ENCODE assay signal across 29 cellular contexts in the genomic region with DNA sequence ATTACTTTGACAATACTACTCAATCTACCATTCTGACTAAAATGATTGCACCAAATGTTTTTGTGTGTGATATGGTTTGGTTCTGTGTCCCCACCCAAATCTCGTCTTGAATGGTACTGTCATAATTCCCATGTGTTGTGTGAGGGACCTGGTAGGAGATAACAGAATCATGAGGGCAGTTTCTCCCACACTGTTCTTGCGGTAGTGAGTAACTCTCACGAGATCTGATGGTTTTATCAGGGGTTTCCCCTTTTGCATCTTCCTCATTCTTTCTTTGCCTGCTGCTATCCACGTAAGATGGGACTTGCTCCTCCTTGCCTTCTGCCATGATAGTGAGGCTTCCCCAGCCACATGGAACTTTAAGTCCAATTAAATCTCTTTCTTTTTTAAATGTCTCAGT. TPM values are rescaled to one million over a fixed set of nuclear protein-coding genes. Genes with fewer than 3 reads are reported as not detected.
A peak's percentile ranks its signal among the peaks of the same experiment; 100 is the strongest.
DNase-seq lines count a peak whose midpoint lies in the region; ATAC-seq and TF ChIP-seq lines count a peak whose summit lies in the region.
"Had no signal": no experiment of that assay in that cellular context is flagged by ENCODE, and none has a peak within 500 bp of the region (broad histone marks: within the 10 kb centered on the region; RNA-seq: fewer than 3 reads in every experiment).

No MANE protein-coding gene starts in this region.

- H3K4me3 Mint-ChIP-seq in GM23338: no peak overlapping the region
- no peak overlapping the region for H3K4me3 Mint-ChIP-seq in activated T-helper 17 cell treated with anti-CD3 and anti-CD28 coated beads, Interleukin-2, amount 50 U/mL, for 72 hours
- no peak overlapping the region for H3K4me3 Mint-ChIP-seq in type B pancreatic cell
- H3K4me3 Mint-ChIP-seq: activated CD8-positive, alpha-beta T cell treated with anti-CD3 and anti-CD28 coated beads, Interleukin-2, amount 10 ng/mL, durations not matched to agents 7 days and 5 days; activated naive CD8-positive, alpha-beta T cell treated with anti-CD3 and anti-CD28 coated beads, Interleukin-2, amount 10 ng/mL, durations not matched to agents 7 days and 5 days; central memory CD8-positive, alpha-beta T cell; dendritic cell treated with granulocyte-macrophage colony-stimulating factor and Interleukin-4, amounts not matched to agents 40 ng/mL and 50 ng/mL, for 4 days; naive B cell had no signal

- H3F3A ChIP-seq in GM23338 (replicated peaks; ENCODE audit: low read depth): no peaks in the 10 kb centered on the region

- no peak for DNase-seq in GM23338 (ENCODE audit: low spot score)
- peak; percentile 45 for DNase-seq in NB4 (ENCODE audit: low read depth)
- no peak for DNase-seq in type B pancreatic cell (ENCODE audit: extremely low spot score, unreplicated experiment)
- no peak for DNase-seq in effector CD8-positive, alpha-beta T cell (lab: John Stamatoyannopoulos, UW)
- no peak for DNase-seq in iPS-NIHi7 (ENCODE audit: extremely low spot score)
- DNase-seq: activated CD8-positive, alpha-beta T cell treated with anti-CD3 and anti-CD28 coated beads, Interleukin-2, amount 10 ng/mL, durations not matched to agents 7 days and 5 days; activated effector memory CD4-positive, alpha-beta T cell treated with anti-CD3 and anti-CD28 coated beads, Interleukin-2, amount 50 U/mL, for 16 hours; activated naive CD8-positive, alpha-beta T cell treated with anti-CD3 and anti-CD28 coated beads, Interleukin-2, amount 10 ng/mL, durations not matched to agents 7 days and 5 days; H7; left ventricle myocardium superior; naive B cell; NCI-H1092; NCI-H1694 treated with DMSO at 0.1 percent for 48 hours; NCI-H524 treated with DMSO at 0.1 percent for 48 hours; NK-92 treated with Interleukin-12 subunit alpha and Interleukin-12 subunit beta, amount 100 ng/mL, for 24 hours; Peyer's patch; right lobe of liver; SHP77 treated with DMSO at 0.1 percent for 48 hours; stimulated activated CD4-positive, alpha-beta T cell treated with anti-CD3 and anti-CD28 coated beads, Interleukin-2, amount 100 ng/mL, for 48 hours; SW 1271; upper lobe of left lung had no signal

- H3K9me3 Mint-ChIP-seq in GM23338 (no peaks in the 10 kb centered on the region), type B pancreatic cell (no peaks in the 10 kb centered on the region)
- H3K9me3 Mint-ChIP-seq in activated T-helper 17 cell treated with anti-CD3 and anti-CD28 coated beads, Interleukin-2, amount 50 U/mL, for 72 hours: no peaks in the 10 kb centered on the region
- H3K9me3 Mint-ChIP-seq: activated naive CD8-positive, alpha-beta T cell treated with anti-CD3 and anti-CD28 coated beads, Interleukin-2, amount 10 ng/mL, durations not matched to agents 7 days and 5 days; central memory CD8-positive, alpha-beta T cell; naive B cell had no signal

- H3K36me3 ChIP-seq in GM23338 (ENCODE audit: insufficient read depth): no peaks in the 10 kb centered on the region
- H3K36me3 ChIP-seq: gastroesophageal sphincter, neutrophil, Peyer's patch, right lobe of liver, upper lobe of left lung had no signal

- H3K9me2 ChIP-seq in GM23338 (ENCODE audit: insufficient read depth): no peaks in the 10 kb centered on the region

- H3K36me3 Mint-ChIP-seq in GM23338 (ENCODE audit: low read depth) (no peaks in the 10 kb centered on the region), type B pancreatic cell (no peaks in the 10 kb centered on the region)
- no peaks in the 10 kb centered on the region for H3K36me3 Mint-ChIP-seq in activated T-helper 17 cell treated with anti-CD3 and anti-CD28 coated beads, Interleukin-2, amount 50 U/mL, for 72 hours (ENCODE audit: low read depth)
- H3K36me3 Mint-ChIP-seq: activated naive CD8-positive, alpha-beta T cell treated with anti-CD3 and anti-CD28 coated beads, Interleukin-2, amount 10 ng/mL, durations not matched to agents 7 days and 5 days; naive B cell had no signal

- TF ChIP-seq CTCF in GM23338 (conservative IDR thresholded peaks at IDR 0.05; ENCODE audit: low read depth in 2 of 2) (no peak), NB4 (IDR thresholded peaks at IDR 0.05; ENCODE audit: low read depth, low read length) (no peak), type B pancreatic cell (conservative IDR thresholded peaks at IDR 0.05) (no peak)

- H3K4me1 Mint-ChIP-seq in GM23338 (0 out of 3 replicates have a peak, but pooled peaks cover 3% of the 10 kb centered on the region), type B pancreatic cell (ENCODE audit: unreplicated experiment) (no peaks in the 10 kb centered on the region)
- H3K4me1 Mint-ChIP-seq in activated T-helper 17 cell treated with anti-CD3 and anti-CD28 coated beads, Interleukin-2, amount 50 U/mL, for 72 hours: no peaks in the 10 kb centered on the region
- H3K4me1 Mint-ChIP-seq: activated naive CD8-positive, alpha-beta T cell treated with anti-CD3 and anti-CD28 coated beads, Interleukin-2, amount 10 ng/mL, durations not matched to agents 7 days and 5 days; central memory CD8-positive, alpha-beta T cell had no signal

- H4K20me1 ChIP-seq in GM23338 (replicated peaks; ENCODE audit: insufficient read depth): no peaks in the 10 kb centered on the region

- H2AFZ ChIP-seq in GM23338: peak overlapping the region; percentile 12; the same call in 1 of the 2 replicates

- H3K27me3 ChIP-seq in GM23338 (ENCODE audit: insufficient read depth): no peaks in the 10 kb centered on the region; the same call in 1 of the 2 replicates
- H3K27me3 ChIP-seq: gastroesophageal sphincter, neutrophil, Peyer's patch, right lobe of liver, upper lobe of left lung had no signal

- ATAC-seq in GM23338 (no peak), HG03457 (IDR thresholded peaks at IDR 0.05; ENCODE audit: unreplicated experiment) (no peak)
- ATAC-seq in activated T-helper 17 cell treated with anti-CD3 and anti-CD28 coated beads, Interleukin-2, amount 50 U/mL, for 72 hours (replicated peaks): peak; percentile 56
- ATAC-seq: activated CD8-positive, alpha-beta T cell treated with anti-CD3 and anti-CD28 coated beads, Interleukin-2, amount 10 ng/mL, durations not matched to agents 7 days and 5 days; gastroesophageal sphincter; K562; left ventricle myocardium superior; right lobe of liver had no signal

- H3K4me3 ChIP-seq in GM23338 (no peak overlapping the region), NB4 (ENCODE audit: low read depth, low read length) (no peak overlapping the region)
- H3K4me3 ChIP-seq: gastroesophageal sphincter, K562, Peyer's patch, right lobe of liver, upper lobe of left lung had no signal

- no peaks in the 10 kb centered on the region for H3K4me1 ChIP-seq in GM23338 (ENCODE audit: insufficient read depth)
- H3K4me1 ChIP-seq: gastroesophageal sphincter, Peyer's patch, right lobe of liver, upper lobe of left lung had no signal

- no peak overlapping the region for H3K27ac ChIP-seq in GM23338 (ENCODE audit: low read depth)
- H3K27ac ChIP-seq: C4-2B, gastroesophageal sphincter, neutrophil, Peyer's patch, right lobe of liver, upper lobe of left lung had no signal

- no peak overlapping the region for H3K4me2 ChIP-seq in GM23338

- TF ChIP-seq POLR2A in NB4 (IDR thresholded peaks at IDR 0.05; ENCODE audit: extremely low read depth, insufficient read length): no peak

- H3K27ac Mint-ChIP-seq in GM23338 (no peak overlapping the region), type B pancreatic cell (no peak overlapping the region)
- no peak overlapping the region for H3K27ac Mint-ChIP-seq in activated T-helper 17 cell treated with anti-CD3 and anti-CD28 coated beads, Interleukin-2, amount 50 U/mL, for 72 hours
- H3K27ac Mint-ChIP-seq: activated CD8-positive, alpha-beta T cell treated with anti-CD3 and anti-CD28 coated beads, Interleukin-2, amount 10 ng/mL, durations not matched to agents 7 days and 5 days; activated naive CD8-positive, alpha-beta T cell treated with anti-CD3 and anti-CD28 coated beads, Interleukin-2, amount 10 ng/mL, durations not matched to agents 7 days and 5 days; dendritic cell treated with granulocyte-macrophage colony-stimulating factor and Interleukin-4, amounts not matched to agents 40 ng/mL and 50 ng/mL, for 4 days; naive B cell had no signal

- H3K27me3 Mint-ChIP-seq in GM23338 (ENCODE audit: insufficient read depth, low read depth, poor library complexity): no peaks in the 10 kb centered on the region
- no peaks in the 10 kb centered on the region for H3K27me3 Mint-ChIP-seq in activated T-helper 17 cell treated with anti-CD3 and anti-CD28 coated beads, Interleukin-2, amount 50 U/mL, for 72 hours
- no peaks in the 10 kb centered on the region for H3K27me3 Mint-ChIP-seq in type B pancreatic cell
- H3K27me3 Mint-ChIP-seq: activated naive CD8-positive, alpha-beta T cell treated with anti-CD3 and anti-CD28 coated beads, Interleukin-2, amount 10 ng/mL, durations not matched to agents 7 days and 5 days; central memory CD8-positive, alpha-beta T cell; dendritic cell treated with granulocyte-macrophage colony-stimulating factor and Interleukin-4, amounts not matched to agents 40 ng/mL and 50 ng/mL, for 4 days; naive B cell had no signal

- no peaks in the 10 kb centered on the region for H3K79me2 ChIP-seq in GM23338 (replicated peaks; ENCODE audit: insufficient read depth)

TF ChIP-seq in GM23338, 12 proteins besides CTCF, POLR2A, EP300 and RAD21 (continues in another document):
- TF ChIP-seq JUNB (IDR thresholded peaks at IDR 0.05; ENCODE audit: unreplicated experiment) (no peak), STAT1 (IDR thresholded peaks at IDR 0.05; ENCODE audit: unreplicated experiment) (no peak), EZH2phosphoT487 (IDR thresholded peaks at IDR 0.05; ENCODE audit: unreplicated experiment) (no peak)

RNA-seq across cellular contexts. Expression of a gene that starts 20.8 kb away (rescaled TPM):
- total RNA-seq in GM23338 (2014; rRNA removed; shearing (Covaris generic)): 2.1 TPM in 2 replicates
- polyA plus RNA-seq in GM23338 (2016; fragmentation: Nextera tagmentation; extraction: Ambion mirVana): 0.14 and 0.50 TPM in 2 replicates
- 1 to 10 TPM; 2.5 to 6.7 TPM for total RNA-seq in activated T-helper 17 cell treated with anti-CD3 and anti-CD28 coated beads, Interleukin-2, amount 50 U/mL, for 72 hours
- total RNA-seq in type B pancreatic cell (ENCODE audit: low replicate concordance): 0.88 and 1.6 TPM in 2 replicates
- total RNA-seq: H7 had no signal

RNA-seq across cellular contexts. Expression of a gene that starts 27.5 kb away (rescaled TPM):
- total RNA-seq in GM23338 (2014; rRNA removed; shearing (Covaris generic)): 3.0 and 4.4 TPM in 2 replicates
- polyA plus RNA-seq in GM23338 (2016; fragmentation: Nextera tagmentation; extraction: Ambion mirVana): 1.4 TPM in 2 replicates
- 1 to 10 TPM; 5.3 to 5.9 TPM for total RNA-seq in activated T-helper 17 cell treated with anti-CD3 and anti-CD28 coated beads, Interleukin-2, amount 50 U/mL, for 72 hours
- total RNA-seq in type B pancreatic cell (ENCODE audit: low replicate concordance): 6.4 and 7.6 TPM in 2 replicates

RNA-seq across cellular contexts. Expression of a gene that starts 27.6 kb away (rescaled TPM):
- 12.8 and 13.2 TPM in 2 replicates for total RNA-seq in GM23338 (2014; rRNA removed; shearing (Covaris generic))
- 23.6 and 25.9 TPM in 2 replicates for polyA plus RNA-seq in GM23338 (2016; fragmentation: Nextera tagmentation; extraction: Ambion mirVana)
- 10 to 100 TPM; 16.6 to 20.9 TPM for total RNA-seq in activated T-helper 17 cell treated with anti-CD3 and anti-CD28 coated beads, Interleukin-2, amount 50 U/mL, for 72 hours
- 13.8 and 27.6 TPM in 2 replicates for total RNA-seq in type B pancreatic cell (ENCODE audit: low replicate concordance)

RNA-seq across cellular contexts. Expression of a gene that starts 45.6 kb away (rescaled TPM):
- 2.0 and 2.8 TPM in 2 replicates for total RNA-seq in GM23338 (2014; rRNA removed; shearing (Covaris generic))
- 2.0 and 2.3 TPM in 2 replicates for polyA plus RNA-seq in GM23338 (2016; fragmentation: Nextera tagmentation; extraction: Ambion mirVana)
- total RNA-seq in activated T-helper 17 cell treated with anti-CD3 and anti-CD28 coated beads, Interleukin-2, amount 50 U/mL, for 72 hours: 1 to 10 TPM in 1 of 2 donors, under 1 TPM in 1; 0.56 to 2.6 TPM
- total RNA-seq in type B pancreatic cell (ENCODE audit: low replicate concordance): 3.6 and 6.9 TPM in 2 replicates
